In the genomic region with DNA sequence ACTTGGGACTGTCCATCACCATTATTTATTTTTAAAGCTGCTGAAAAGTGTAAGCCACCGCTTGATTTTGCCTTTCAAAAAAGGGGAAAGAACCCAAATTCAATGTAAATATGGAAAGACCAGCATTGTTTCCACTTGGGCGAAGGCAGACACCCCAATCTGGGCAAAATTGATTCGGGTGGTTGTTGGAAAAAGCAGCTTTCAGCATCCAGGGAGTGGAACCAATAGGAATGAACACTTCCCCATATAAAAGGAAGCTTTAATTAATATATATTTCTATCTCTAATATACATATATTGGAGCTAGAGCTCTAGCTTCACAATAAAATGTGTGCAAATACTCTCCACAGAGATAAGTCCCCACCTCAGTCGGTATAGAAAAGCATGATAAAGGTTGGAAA, we compare ENCODE assay signal across 22 cellular contexts. TPM values are rescaled to one million over a fixed set of nuclear protein-coding genes. Genes with fewer than 3 reads are reported as not detected.
DNase-seq lines count a peak whose midpoint lies in the region; ATAC-seq, FAIRE-seq and TF ChIP-seq lines count a peak whose summit lies in the region.
"Had no signal": no experiment of that assay in that cellular context is flagged by ENCODE, and none has a peak within 500 bp of the region (broad histone marks: within the 10 kb centered on the region; RNA-seq: fewer than 3 reads in every experiment).

Gene TFAP2D, plus strand, starts transcription at position 301 of the 400 bp plus-strand sequence. CDS start 530 bp downstream, outside the sequence.

- TF ChIP-seq CTCF in endothelial cell (IDR thresholded peaks at IDR 0.05; ENCODE audit: unreplicated experiment): no peak
- TF ChIP-seq CTCF in gastrocnemius medialis (IDR thresholded peaks at IDR 0.05 in 4 of 5, conservative IDR thresholded peaks at IDR 0.05 in 1 of 5): no peak
- no peak for TF ChIP-seq CTCF in foreskin fibroblast (IDR thresholded peaks at IDR 0.05; ENCODE audit: low read depth, low read length)

- no peak for FAIRE-seq in urothelium cell line (lab: Jason Lieb, UNC)
- FAIRE-seq: GM12892, GM18507 had no signal

- H3K4me3 Mint-ChIP-seq in activated naive CD4-positive, alpha-beta T cell treated with anti-CD3 and anti-CD28 coated beads, Interleukin-2, amount 10 ng/mL, durations not matched to agents 7 days and 5 days: no peak within 1 kb of the TSS
- H3K4me3 Mint-ChIP-seq in endothelial cell (ENCODE audit: unreplicated experiment): peak within 1 kb of the TSS; percentile 74
- H3K4me3 Mint-ChIP-seq: CD8-positive, alpha-beta memory T cell had no signal

- 21% methylated on average over 3 of the region's 4 CpGs for WGBS in HUES64

- peak within 1 kb of the TSS; percentile 51; the same call in 1 of the 2 replicates for H3K4me3 ChIP-seq in HUES64 (ENCODE audit: low read length)
- H3K4me3 ChIP-seq in gastrocnemius medialis: no peak within 1 kb of the TSS
- H3K4me3 ChIP-seq in foreskin fibroblast (ENCODE audit: low read depth in 1 of 2, low read length in 2 of 2): no peak within 1 kb of the TSS
- H3K4me3 ChIP-seq: BLaER1 treated with 17β-estradiol and CSF1 and Interleukin-3, amounts not matched to agents 10 nM and 100 nM had no signal

- no peak within 1 kb of the TSS for H3K9ac ChIP-seq in HUES64 (ENCODE audit: low read depth, low read length)
- H3K9ac ChIP-seq: BLaER1 treated with 17β-estradiol and CSF1 and Interleukin-3, amounts not matched to agents 10 nM and 100 nM; KMS-11 had no signal

- H3K27me3 Mint-ChIP-seq in activated naive CD4-positive, alpha-beta T cell treated with anti-CD3 and anti-CD28 coated beads, Interleukin-2, amount 10 ng/mL, durations not matched to agents 7 days and 5 days: peaks cover 84% of the 10 kb centered on the region
- H3K27me3 Mint-ChIP-seq in endothelial cell (ENCODE audit: unreplicated experiment): peaks cover 36% of the 10 kb centered on the region

- peaks cover 4% of the 10 kb centered on the region for H3K9me3 Mint-ChIP-seq in activated naive CD4-positive, alpha-beta T cell treated with anti-CD3 and anti-CD28 coated beads, Interleukin-2, amount 10 ng/mL, durations not matched to agents 7 days and 5 days
- H3K9me3 Mint-ChIP-seq in endothelial cell (ENCODE audit: unreplicated experiment): no peaks in the 10 kb centered on the region

- H3K9me3 ChIP-seq in HUES64 (ENCODE audit: insufficient read depth, low read depth, low read length) (no peaks in the 10 kb centered on the region), gastrocnemius medialis (no peaks in the 10 kb centered on the region)

- intact Hi-C loops in gastrocnemius medialis (cut with DNase I; ENCODE audit: low total_unique reads): no loop called here

- DNase-seq in activated naive CD4-positive, alpha-beta T cell treated with anti-CD3 and anti-CD28 coated beads, Interleukin-2, amount 10 ng/mL, durations not matched to agents 7 days and 5 days: no peak
- no peak for DNase-seq in activated naive CD4-positive, alpha-beta T cell (lab: John Stamatoyannopoulos, UW)
- DNase-seq in endothelial cell (ENCODE audit: low spot score) (no peak), gastrocnemius medialis (no peak), urothelium cell line (ENCODE audit: low spot score) (no peak), foreskin fibroblast (no peak)
- DNase-seq: CD8-positive, alpha-beta memory T cell; EL; MV-4-11; NCI-H187; NCI-H2107; NCI-H510A treated with DMSO at 0.1 percent for 48 hours; NCI-H774; OCI-M1; SHP77 had no signal

- no peak for ATAC-seq in gastrocnemius medialis

- in situ Hi-C loops in gastrocnemius medialis (cut with MboI; ENCODE audit: low sequenced_read_pairs in 4 of 4): no loop called here

- no peaks in the 10 kb centered on the region for H3K36me3 ChIP-seq in HUES64 (ENCODE audit: insufficient read depth, low read length)
- H3K36me3 ChIP-seq in gastrocnemius medialis: no peaks in the 10 kb centered on the region
- H3K36me3 ChIP-seq: BLaER1 treated with 17β-estradiol and CSF1 and Interleukin-3, amounts not matched to agents 10 nM and 100 nM had no signal

- CTCF ChIA-PET in activated naive CD4-positive, alpha-beta T cell treated with anti-CD3 and anti-CD28 coated beads, Interleukin-2, amount 10 ng/mL, durations not matched to agents 7 days and 5 days (lab: Charles Lee): no interaction called here

- no peaks in the 10 kb centered on the region for H3K4me1 Mint-ChIP-seq in activated naive CD4-positive, alpha-beta T cell treated with anti-CD3 and anti-CD28 coated beads, Interleukin-2, amount 10 ng/mL, durations not matched to agents 7 days and 5 days
- H3K4me1 Mint-ChIP-seq in endothelial cell (ENCODE audit: unreplicated experiment): peaks cover 25% of the 10 kb centered on the region
- H3K4me1 Mint-ChIP-seq: CD8-positive, alpha-beta memory T cell had no signal

- H3K27me3 ChIP-seq in HUES64 (ENCODE audit: insufficient read depth, low read length): peaks cover 100% of the 10 kb centered on the region
- peaks cover 22 to 37% (median 35%) of the 10 kb centered on the region in 3 donors for H3K27me3 ChIP-seq in gastrocnemius medialis

- TF ChIP-seq POLR2A in gastrocnemius medialis (IDR thresholded peaks at IDR 0.05): no peak

- peak within 1 kb of the TSS; percentile 47 for H3K27ac Mint-ChIP-seq in activated naive CD4-positive, alpha-beta T cell treated with anti-CD3 and anti-CD28 coated beads, Interleukin-2, amount 10 ng/mL, durations not matched to agents 7 days and 5 days
- no peak within 1 kb of the TSS for H3K27ac Mint-ChIP-seq in endothelial cell (ENCODE audit: unreplicated experiment)
- H3K27ac Mint-ChIP-seq: CD8-positive, alpha-beta memory T cell had no signal

- H3K4me1 ChIP-seq in HUES64 (ENCODE audit: insufficient read depth, low read length): peaks cover 53% of the 10 kb centered on the region
- no peaks in the 10 kb centered on the region for H3K4me1 ChIP-seq in gastrocnemius medialis
- H3K4me1 ChIP-seq: BLaER1 treated with 17β-estradiol and CSF1 and Interleukin-3, amounts not matched to agents 10 nM and 100 nM had no signal

- no peaks in the 10 kb centered on the region for H3K36me3 Mint-ChIP-seq in activated naive CD4-positive, alpha-beta T cell treated with anti-CD3 and anti-CD28 coated beads, Interleukin-2, amount 10 ng/mL, durations not matched to agents 7 days and 5 days
- H3K36me3 Mint-ChIP-seq in endothelial cell (ENCODE audit: low read depth, unreplicated experiment): no peaks in the 10 kb centered on the region
- H3K36me3 Mint-ChIP-seq: CD8-positive, alpha-beta memory T cell had no signal

- H3K27ac ChIP-seq in HUES64 (ENCODE audit: low read depth, low read length) (no peak within 1 kb of the TSS), gastrocnemius medialis (no peak within 1 kb of the TSS)
- H3K27ac ChIP-seq: BLaER1 treated with 17β-estradiol and CSF1 and Interleukin-3, amounts not matched to agents 10 nM and 100 nM; KMS-11 had no signal

RNA-seq across cellular contexts. Expression of gene TFAP2D, which starts in this region (rescaled TPM):
- not detected for polyA plus RNA-seq in HUES64 (2013, experiment 1 of 2)
- not detected for polyA plus RNA-seq in HUES64 (2013, experiment 2 of 2)
- total RNA-seq in endothelial cell (ENCODE audit: unreplicated experiment) (0.31 TPM), gastrocnemius medialis (not detected)
- total RNA-seq: A673; CD8-positive, alpha-beta memory T cell; RPMI7951 had no signal
